In the genomic region with DNA sequence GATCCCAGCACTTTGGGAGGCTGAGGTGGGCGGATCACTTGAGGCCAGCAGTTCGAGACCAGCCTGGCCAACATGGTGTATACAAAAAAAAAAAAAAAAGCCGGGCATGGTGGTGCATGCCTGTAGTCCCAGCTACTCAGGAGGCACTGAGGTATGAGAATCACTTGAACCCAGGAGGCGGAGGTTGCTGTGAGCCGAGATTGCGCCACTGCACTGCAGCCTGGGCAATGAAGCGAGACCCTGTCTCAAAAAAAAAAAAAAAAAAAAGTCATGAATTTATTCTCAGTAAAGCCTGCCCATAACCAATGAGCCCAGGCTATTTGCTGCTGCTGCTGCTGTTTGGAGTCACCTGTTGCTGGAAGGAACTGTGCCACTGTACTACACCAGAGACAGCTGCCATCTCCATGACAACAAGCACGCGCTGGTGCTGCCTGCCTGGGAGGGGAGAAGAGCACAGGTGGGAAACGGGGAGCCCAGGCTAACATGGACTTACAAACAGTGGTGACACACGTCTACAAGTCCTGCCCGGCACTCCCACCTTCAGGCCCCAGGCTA, we compare ENCODE assay signal across 16 cellular contexts. TPM values are rescaled to one million over a fixed set of nuclear protein-coding genes. Genes with fewer than 3 reads are reported as not detected.
DNase-seq lines count a peak whose midpoint lies in the region; ATAC-seq and TF ChIP-seq lines count a peak whose summit lies in the region.
"Had no signal": no experiment of that assay in that cellular context is flagged by ENCODE, and none has a peak within 500 bp of the region (broad histone marks: within the 10 kb centered on the region; RNA-seq: fewer than 3 reads in every experiment).

No MANE protein-coding gene starts in this region.

- no peak for TF ChIP-seq CTCF in GM12864 (IDR thresholded peaks at IDR 0.05; ENCODE audit: low read depth, low read length, missing control alignments)

- H3K4me3 ChIP-seq in GM12864 (ENCODE audit: low read depth, low read length) = no peak overlapping the region
- H3K4me3 ChIP-seq: transverse colon had no signal

- peaks cover 4 to 13% (median 9%) of the 10 kb centered on the region in 3 donors for H3K4me1 Mint-ChIP-seq in IgD-negative memory B cell
- H3K4me1 Mint-ChIP-seq: brain, neural crest cell had no signal

- in situ Hi-C loops in KBM-7 (cut with MboI; ENCODE audit: low pct_unique_long_range_greater_than_20kb, low sequenced_read_pairs) = loop anchor here (25.0 kb wide), 1 partner anchor 355 kb away; no protein-coding TSS in a partner anchor

- H3K27me3 Mint-ChIP-seq in IgD-negative memory B cell = no peaks in the 10 kb centered on the region

- DNase-seq in GM12864 (ENCODE audit: low read depth) = peak; percentile 36
- DNase-seq in NCI-H69 (lab: John Stamatoyannopoulos, UW) = peak; percentile 54
- DNase-seq in kidney tubule cell (ENCODE audit: low spot score) = peak; percentile 51
- DNase-seq in activated effector memory CD4-positive, alpha-beta T cell treated with anti-CD3 and anti-CD28 coated beads, Interleukin-2, amount 50 U/mL, for 16 hours = no peak
- no peak for DNase-seq in KBM-7
- DNase-seq in superior temporal gyrus (ENCODE audit: extremely low spot score) = no peak
- DNase-seq: activated CD4-positive, alpha-beta T cell treated with anti-CD3 and anti-CD28 coated beads for 4 hours; COR-L47; left colon; transverse colon had no signal

- peak overlapping the region in 1 of 4 donors; percentile 85 for H3K4me3 Mint-ChIP-seq in IgD-negative memory B cell
- H3K4me3 Mint-ChIP-seq: brain, neural crest cell had no signal

- H3K36me3 Mint-ChIP-seq in IgD-negative memory B cell = no peaks in the 10 kb centered on the region

- ATAC-seq in HG02970 (IDR thresholded peaks at IDR 0.05; ENCODE audit: low FRiP score, unreplicated experiment) = no peak
- ATAC-seq: HCT116, left colon had no signal

- H3K27ac Mint-ChIP-seq in IgD-negative memory B cell = peak overlapping the region in 2 of 3 donors; percentile 6 to 39
- H3K27ac Mint-ChIP-seq: activated T-helper 2 cell treated with anti-CD3 and anti-CD28 coated beads, Interferon-gamma antibody, Interleukin-2, Interleukin-4, amounts not matched to agents 10 μg/mL and 5 μg/mL and 100 μg/mL, durations not matched to agents 14 hours and 24 hours and 36 hours; brain had no signal

- H3K9me3 Mint-ChIP-seq in IgD-negative memory B cell = no peaks in the 10 kb centered on the region
- H3K9me3 Mint-ChIP-seq: neural crest cell had no signal

RNA-seq across cellular contexts. Expression of gene ZFR2, which starts 11.3 kb away (rescaled TPM):
- polyA plus RNA-seq in IgD-negative memory B cell = 0.38 TPM

RNA-seq across cellular contexts. Expression of gene ATCAY, which starts 23.0 kb away (rescaled TPM):
- not detected for polyA plus RNA-seq in IgD-negative memory B cell

Comparison
In these comparisons a context has a peak if more than half of its experiments do, and no peak if none do; other contexts are left out.
1. DNase-seq: peak in GM12864 (single experiment), NCI-H69 (single experiment) and kidney tubule cell (single experiment); none in activated effector memory CD4-positive, alpha-beta T cell treated with anti-CD3 and anti-CD28 coated beads, Interleukin-2, amount 50 U/mL, for 16 hours (single experiment), KBM-7 (single experiment) and superior temporal gyrus (single experiment).